Comparison of ENCODE assay signal across 15 cellular contexts in genomic region chr9:81465468-81466002, GRCh38.
DNase-seq lines count a peak whose midpoint lies in the region; ATAC-seq and TF ChIP-seq lines count a peak whose summit lies in the region.
"Had no signal": no experiment of that assay in that cellular context is flagged by ENCODE, and none has a peak within 500 bp of the region (broad histone marks: within the 10 kb centered on the region; RNA-seq: fewer than 3 reads in every experiment).

No MANE protein-coding gene starts in this region.

- H3K4me2 ChIP-seq in SK-N-SH (no peak overlapping the region), smooth muscle cell (peak overlapping the region; percentile 17)

- no peaks in the 10 kb centered on the region for H3K4me1 ChIP-seq in SK-N-SH (ENCODE audit: control insufficient read depth in 1 of 2, insufficient read depth in 2 of 2, low read depth in 1 of 2, low read length in 1 of 2)
- no peaks in the 10 kb centered on the region for H3K4me1 ChIP-seq in smooth muscle cell (ENCODE audit: low read depth)
- H3K4me1 ChIP-seq: body of pancreas, Caco-2, thyroid gland had no signal

- H3K9ac ChIP-seq in SK-N-SH (no peak overlapping the region), smooth muscle cell (ENCODE audit: low read depth) (no peak overlapping the region)

- H3K36me3 ChIP-seq in SK-N-SH (replicated peaks in 1 of 2; ENCODE audit: control insufficient read depth in 1 of 2, insufficient read depth in 2 of 2, low read length in 1 of 2) (no peaks in the 10 kb centered on the region), smooth muscle cell (ENCODE audit: low read depth) (no peaks in the 10 kb centered on the region)
- H3K36me3 ChIP-seq: thyroid gland had no signal

- H3K27ac ChIP-seq in SK-N-SH (ENCODE audit: low read depth in 2 of 2, low read length in 1 of 2) (no peak overlapping the region), smooth muscle cell (ENCODE audit: low read depth) (no peak overlapping the region)
- H3K27ac ChIP-seq: body of pancreas, thyroid gland had no signal

- H2AFZ ChIP-seq in SK-N-SH (ENCODE audit: low read depth) (no peak overlapping the region), smooth muscle cell (ENCODE audit: low read depth) (peak overlapping the region; percentile 59)

- H3K9me2 ChIP-seq in SK-N-SH = no peaks in the 10 kb centered on the region

- POLR2A ChIA-PET in SK-N-SH (lab: Yijun Ruan, JAX) = no interaction called here

- CTCF ChIA-PET in SK-N-SH (lab: Yijun Ruan, JAX) = no interaction called here

- ATAC-seq in SK-N-SH treated with all-trans-retinoic acid at 6 μM for 48 hours = peak; percentile 46
- no peak for ATAC-seq in HG03025 (IDR thresholded peaks at IDR 0.05; ENCODE audit: low FRiP score, unreplicated experiment)
- no peak for ATAC-seq in HG02763 (IDR thresholded peaks at IDR 0.05; ENCODE audit: unreplicated experiment)
- ATAC-seq: body of pancreas had no signal

- DNase-seq in SK-N-SH = no peak
- DNase-seq in cardiac fibroblast (ENCODE audit: low read depth in 2 of 2) = peak; percentile 19 to 35
- peak; percentile 16 for DNase-seq in iris pigment epithelial cell (ENCODE audit: low read depth)
- no peak for DNase-seq in smooth muscle cell (lab: John Stamatoyannopoulos, UW; ENCODE audit: unreplicated experiment)
- no peak for DNase-seq in amygdala (lab: John Stamatoyannopoulos, UW)
- DNase-seq: activated CD4-positive, alpha-beta memory T cell treated with anti-CD3 and anti-CD28 coated beads for 36 hours; body of pancreas; Caco-2; mammary epithelial cell; NCI-H1417; NCI-H446 treated with DMSO at 0.1 percent for 48 hours; thyroid gland had no signal

- H3K27me3 ChIP-seq in SK-N-SH (ENCODE audit: insufficient read depth) (no peaks in the 10 kb centered on the region), smooth muscle cell (ENCODE audit: low read depth) (no peaks in the 10 kb centered on the region)
- H3K27me3 ChIP-seq: body of pancreas, thyroid gland had no signal

- no peak for TF ChIP-seq EP300 in SK-N-SH (IDR thresholded peaks at IDR 0.05; ENCODE audit: borderline replicate concordance in 1 of 2, low read depth in 1 of 2, low read length in 1 of 2)

- no peaks in the 10 kb centered on the region for H3F3A ChIP-seq in SK-N-SH (replicated peaks; ENCODE audit: insufficient read depth)
- H3F3A ChIP-seq in smooth muscle cell (ENCODE audit: low read depth) = no peaks in the 10 kb centered on the region

- no peak overlapping the region for H3K4me3 ChIP-seq in SK-N-SH (ENCODE audit: low read depth in 2 of 2, low read length in 1 of 2)
- no peak overlapping the region for H3K4me3 ChIP-seq in cardiac fibroblast (replicated peaks in 1 of 2; ENCODE audit: low read depth in 2 of 2, low read length in 2 of 2)
- H3K4me3 ChIP-seq in smooth muscle cell = no peak overlapping the region
- H3K4me3 ChIP-seq: body of pancreas, thyroid gland had no signal

- H4K20me1 ChIP-seq in SK-N-SH (ENCODE audit: insufficient read depth) = no peaks in the 10 kb centered on the region
- H4K20me1 ChIP-seq in smooth muscle cell (ENCODE audit: low read depth) = no peaks in the 10 kb centered on the region

- 85% methylated on average over 5 of the region's 5 CpGs for WGBS in SK-N-SH (ENCODE audit: low lambda C conversion rate)
- WGBS in smooth muscle cell (ENCODE audit: low lambda C conversion rate) = 34% methylated on average over 5 of the region's 5 CpGs

- H3K79me2 ChIP-seq in SK-N-SH (ENCODE audit: insufficient read depth) (no peaks in the 10 kb centered on the region), smooth muscle cell (ENCODE audit: low read depth) (no peaks in the 10 kb centered on the region)

- TF ChIP-seq CTCF in SK-N-SH (IDR thresholded peaks at IDR 0.05) = no peak
- no peak for TF ChIP-seq CTCF in cardiac fibroblast (IDR thresholded peaks at IDR 0.05; ENCODE audit: low read depth, low read length)
- peak; percentile 15 for TF ChIP-seq CTCF in smooth muscle cell (IDR thresholded peaks at IDR 0.05; ENCODE audit: borderline replicate concordance, insufficient read depth, poor library complexity, severe bottlenecking)

- TF ChIP-seq RAD21 in SK-N-SH (IDR thresholded peaks at IDR 0.05; ENCODE audit: low read length) = no peak; the same call in 1 of the 2 replicates

- no peaks in the 10 kb centered on the region for H3K9me3 ChIP-seq in SK-N-SH
- no peaks in the 10 kb centered on the region for H3K9me3 ChIP-seq in smooth muscle cell (replicated peaks; ENCODE audit: low read depth)
- H3K9me3 ChIP-seq: body of pancreas, Caco-2, thyroid gland had no signal

TF ChIP-seq in SK-N-SH treated with all-trans-retinoic acid at 6 μM for 48 hours, 23 proteins besides CTCF, POLR2A, EP300 and RAD21:
- TF ChIP-seq ZNF70 (CRISPR knock-in tag; IDR thresholded peaks at IDR 0.05) = no peak
TF ChIP-seq in SK-N-SH treated with all-trans-retinoic acid at 6 μM for 48 hours: peak in this region for 0.

TF ChIP-seq in SK-N-SH, 30 proteins besides CTCF, POLR2A, EP300 and RAD21:
- TF ChIP-seq JUND (IDR thresholded peaks at IDR 0.05) = no peak
- no peak for TF ChIP-seq EZH2phosphoT487 (IDR thresholded peaks at IDR 0.05; ENCODE audit: borderline replicate concordance, low read depth)
- no peak for TF ChIP-seq USF1 (IDR thresholded peaks at IDR 0.05; ENCODE audit: borderline replicate concordance, low read depth)
- TF ChIP-seq USF2 (IDR thresholded peaks at IDR 0.05; ENCODE audit: borderline replicate concordance, low read depth, low read length) = no peak
- no peak for TF ChIP-seq TEAD4 (IDR thresholded peaks at IDR 0.05; ENCODE audit: borderline replicate concordance, insufficient read depth)
- no peak for TF ChIP-seq PBX3 (IDR thresholded peaks at IDR 0.05)
- no peak for TF ChIP-seq FOSL2 (IDR thresholded peaks at IDR 0.05; ENCODE audit: borderline replicate concordance, low read depth)
- TF ChIP-seq NFIC (IDR thresholded peaks at IDR 0.05; ENCODE audit: borderline replicate concordance) = no peak
- no peak for TF ChIP-seq REST (IDR thresholded peaks at IDR 0.05; ENCODE audit: low read depth, low read length)
- TF ChIP-seq ELF1 (IDR thresholded peaks at IDR 0.05) = no peak
- TF ChIP-seq MAX (IDR thresholded peaks at IDR 0.05; ENCODE audit: low read depth) = no peak

Comparison
In these comparisons a context has a peak if more than half of its experiments do, and no peak if none do; other contexts are left out.
1. DNase-seq: peak in cardiac fibroblast (2 of 2) and iris pigment epithelial cell (single experiment); none in SK-N-SH (single experiment), smooth muscle cell (single experiment) and amygdala (0 of 56).